In the genomic region with DNA sequence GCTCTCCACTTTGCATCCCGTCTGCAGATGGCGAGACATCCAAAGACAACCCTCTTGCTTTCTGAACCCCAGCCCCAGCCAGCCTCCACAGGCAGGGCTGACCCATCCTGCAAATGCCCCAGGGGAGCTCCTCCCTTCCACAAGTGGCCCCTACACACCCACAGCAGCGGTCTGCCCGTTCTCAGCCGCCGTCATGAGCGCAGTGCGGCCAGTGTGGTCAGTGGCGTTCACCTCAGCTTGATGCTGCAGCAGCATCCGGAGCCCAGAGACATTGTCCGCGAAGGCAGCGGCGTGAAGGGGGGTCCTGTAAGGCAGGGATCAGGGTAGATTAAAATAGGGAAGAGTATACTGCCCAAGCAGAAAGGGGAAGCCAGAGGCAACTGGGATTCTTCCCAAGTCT, we compare ENCODE assay signal across 30 cellular contexts. TPM values are rescaled to one million over a fixed set of nuclear protein-coding genes. Genes with fewer than 3 reads are reported as not detected.
"Had no signal": no experiment of that assay in that cellular context is flagged by ENCODE, and none has a peak within 500 bp of the region (broad histone marks: within the 10 kb centered on the region; RNA-seq: fewer than 3 reads in every experiment).

No MANE protein-coding gene starts in this region.

- H3K4me3 ChIP-seq: coronary artery, esophagus squamous epithelium, heart right ventricle, lower lobe of right lung, stomach, testis, tibial artery had no signal

- H3K4me1 ChIP-seq: esophagus squamous epithelium, lower lobe of right lung, parathyroid adenoma, stomach, tibial artery had no signal

- H2AFZ ChIP-seq: parathyroid adenoma had no signal

- ATAC-seq: left colon; lower lobe of right lung; natural killer cell; sciatic nerve; stimulated activated effector memory CD8-positive, alpha-beta T cell treated with anti-CD3 and anti-CD28 coated beads, Interleukin-12 subunit alpha, Interleukin-12 subunit beta, amount 100 ng/mL, for 72 hours had no signal

- H3K36me3 Mint-ChIP-seq: natural killer cell had no signal

- DNase-seq: dermis blood vessel endothelial cell; effector memory CD4-positive, alpha-beta T cell; esophagus squamous epithelium; glutamatergic neuron; heart right ventricle; hippocampal formation; immature natural killer cell; islet precursor cell; kidney glomerular epithelial cell; left colon; left ventricle myocardium superior; lower lobe of right lung; natural killer cell; stimulated activated CD4-positive, alpha-beta T cell treated with anti-CD3 and anti-CD28 coated beads, Interleukin-2, amount 100 ng/mL, for 24 hours; stimulated activated CD4-positive, alpha-beta T cell treated with anti-CD3 and anti-CD28 coated beads, Interleukin-4, amount 100 ng/mL, for 24 hours; stimulated activated naive CD4-positive, alpha-beta T cell treated with Interleukin-2 at 50 U/mL for 16 hours; tibial artery had no signal

- H3K4me3 Mint-ChIP-seq: immature natural killer cell; natural killer cell; stimulated activated effector memory CD8-positive, alpha-beta T cell treated with anti-CD3 and anti-CD28 coated beads, Interleukin-12 subunit alpha, Interleukin-12 subunit beta, amount 100 ng/mL, for 72 hours; type B pancreatic cell had no signal

- H3K27ac Mint-ChIP-seq: immature natural killer cell; natural killer cell; progenitor cell of endocrine pancreas; stimulated activated effector memory CD8-positive, alpha-beta T cell treated with anti-CD3 and anti-CD28 coated beads, Interleukin-12 subunit alpha, Interleukin-12 subunit beta, amount 100 ng/mL, for 72 hours; type B pancreatic cell had no signal

- H3K9me3 ChIP-seq: esophagus squamous epithelium, heart right ventricle, lower lobe of right lung, neutrophil, stomach, testis, tibial artery had no signal

- H3K27me3 Mint-ChIP-seq: progenitor cell of endocrine pancreas, type B pancreatic cell had no signal

- H3K9me3 Mint-ChIP-seq: immature natural killer cell; natural killer cell; stimulated activated effector memory CD8-positive, alpha-beta T cell treated with anti-CD3 and anti-CD28 coated beads, Interleukin-12 subunit alpha, Interleukin-12 subunit beta, amount 100 ng/mL, for 72 hours; type B pancreatic cell had no signal

- H3K9ac ChIP-seq: parathyroid adenoma had no signal

- H3K27me3 ChIP-seq: esophagus squamous epithelium, heart right ventricle, neutrophil, stomach, testis, tibial artery had no signal

- H3K4me1 Mint-ChIP-seq: immature natural killer cell; stimulated activated effector memory CD8-positive, alpha-beta T cell treated with anti-CD3 and anti-CD28 coated beads, Interleukin-12 subunit alpha, Interleukin-12 subunit beta, amount 100 ng/mL, for 72 hours had no signal

- H3K27ac ChIP-seq: coronary artery, lower lobe of right lung, neutrophil, parathyroid adenoma, stomach, tibial artery had no signal

RNA-seq across cellular contexts. Expression of gene SLC39A5, which starts 14.6 kb away (rescaled TPM):
- total RNA-seq: dermis blood vessel endothelial cell, heart right ventricle, left ventricle myocardium superior, lower lobe of right lung, mononuclear cell, omental fat pad, subcutaneous adipose tissue, urinary bladder had no signal
- polyA plus RNA-seq: immature natural killer cell had no signal
